In genomic region chr10:68871731-68872342, GRCh38 we compare ENCODE assay signal across 9 cellular contexts.
A peak's percentile ranks its signal among the peaks of the same experiment; 100 is the strongest.
DNase-seq lines count a peak whose midpoint lies in the region; ATAC-seq and TF ChIP-seq lines count a peak whose summit lies in the region.
"Had no signal": no experiment of that assay in that cellular context is flagged by ENCODE, and none has a peak within 500 bp of the region (broad histone marks: within the 10 kb centered on the region; RNA-seq: fewer than 3 reads in every experiment).

No MANE protein-coding gene starts in this region.

- no peaks in the 10 kb centered on the region for H3K27me3 Mint-ChIP-seq in nephron progenitor cell (ENCODE audit: low read depth, poor library complexity)
- H3K27me3 Mint-ChIP-seq: stimulated activated memory B cell treated with anti-CD40 and anti-IgM and Interleukin-4, amounts not matched to agents 10 μg/mL and 1 μg/mL and 100 μg/mL, for 72 hours had no signal

- peaks cover 68% of the 10 kb centered on the region for H3K4me1 Mint-ChIP-seq in nephron progenitor cell
- H3K4me1 Mint-ChIP-seq: stimulated activated memory B cell treated with anti-CD40 and anti-IgM and Interleukin-4, amounts not matched to agents 10 μg/mL and 1 μg/mL and 100 μg/mL, for 72 hours had no signal

- peak overlapping the region; percentile 72 for H3K4me3 Mint-ChIP-seq in nephron progenitor cell
- H3K4me3 Mint-ChIP-seq: stimulated activated memory B cell treated with anti-CD40 and anti-IgM and Interleukin-4, amounts not matched to agents 10 μg/mL and 1 μg/mL and 100 μg/mL, for 72 hours had no signal

- ATAC-seq in HG03280 (IDR thresholded peaks at IDR 0.05; ENCODE audit: unreplicated experiment) (no peak), HG03520 (IDR thresholded peaks at IDR 0.05; ENCODE audit: unreplicated experiment) (no peak), GM18519 (IDR thresholded peaks at IDR 0.05; ENCODE audit: low FRiP score, unreplicated experiment) (no peak)
- ATAC-seq: stimulated activated memory B cell treated with anti-CD40 and anti-IgM and Interleukin-4, amounts not matched to agents 10 μg/mL and 1 μg/mL and 100 μg/mL, for 72 hours had no signal

- H3K36me3 Mint-ChIP-seq in nephron progenitor cell (ENCODE audit: low read depth) = peaks cover 37% of the 10 kb centered on the region

- H3K4me3 ChIP-seq in cardiac fibroblast (replicated peaks in 1 of 2; ENCODE audit: low read depth in 2 of 2, low read length in 2 of 2) = no peak overlapping the region

- peaks cover 27% of the 10 kb centered on the region for H3K9me3 Mint-ChIP-seq in nephron progenitor cell

- DNase-seq in DMS 273 (lab: John Stamatoyannopoulos, UW; ENCODE audit: unreplicated experiment) (peak; percentile 93), NCI-H2081 treated with DMSO at 0.1 percent for 48 hours (lab: John Stamatoyannopoulos, UW) (peak; percentile 90), cardiac fibroblast (ENCODE audit: low read depth in 2 of 2) (peak; percentile 82 to 86), nephron progenitor cell (no peak)
- no peak for DNase-seq in activated T-cell treated with anti-CD3 and anti-CD28 coated beads, Interleukin-2, amount 50 U/mL, for 1 hour

- H3K27ac Mint-ChIP-seq in nephron progenitor cell = peak overlapping the region; percentile 100
- H3K27ac Mint-ChIP-seq: stimulated activated memory B cell treated with anti-CD40 and anti-IgM and Interleukin-4, amounts not matched to agents 10 μg/mL and 1 μg/mL and 100 μg/mL, for 72 hours had no signal

- TF ChIP-seq CTCF in cardiac fibroblast (IDR thresholded peaks at IDR 0.05; ENCODE audit: low read depth, low read length) (no peak), nephron progenitor cell (IDR thresholded peaks at IDR 0.05) (no peak)

Comparison
In these comparisons a context has a peak if more than half of its experiments do, and no peak if none do; other contexts are left out.
1. DNase-seq: peak in DMS 273 (single experiment), NCI-H2081 treated with DMSO at 0.1 percent for 48 hours (single experiment) and cardiac fibroblast (2 of 2); none in nephron progenitor cell (single experiment) and activated T-cell treated with anti-CD3 and anti-CD28 coated beads, Interleukin-2, amount 50 U/mL, for 1 hour (single experiment).